Comparison of ENCODE assay signal across 8 cellular contexts in the genomic region with DNA sequence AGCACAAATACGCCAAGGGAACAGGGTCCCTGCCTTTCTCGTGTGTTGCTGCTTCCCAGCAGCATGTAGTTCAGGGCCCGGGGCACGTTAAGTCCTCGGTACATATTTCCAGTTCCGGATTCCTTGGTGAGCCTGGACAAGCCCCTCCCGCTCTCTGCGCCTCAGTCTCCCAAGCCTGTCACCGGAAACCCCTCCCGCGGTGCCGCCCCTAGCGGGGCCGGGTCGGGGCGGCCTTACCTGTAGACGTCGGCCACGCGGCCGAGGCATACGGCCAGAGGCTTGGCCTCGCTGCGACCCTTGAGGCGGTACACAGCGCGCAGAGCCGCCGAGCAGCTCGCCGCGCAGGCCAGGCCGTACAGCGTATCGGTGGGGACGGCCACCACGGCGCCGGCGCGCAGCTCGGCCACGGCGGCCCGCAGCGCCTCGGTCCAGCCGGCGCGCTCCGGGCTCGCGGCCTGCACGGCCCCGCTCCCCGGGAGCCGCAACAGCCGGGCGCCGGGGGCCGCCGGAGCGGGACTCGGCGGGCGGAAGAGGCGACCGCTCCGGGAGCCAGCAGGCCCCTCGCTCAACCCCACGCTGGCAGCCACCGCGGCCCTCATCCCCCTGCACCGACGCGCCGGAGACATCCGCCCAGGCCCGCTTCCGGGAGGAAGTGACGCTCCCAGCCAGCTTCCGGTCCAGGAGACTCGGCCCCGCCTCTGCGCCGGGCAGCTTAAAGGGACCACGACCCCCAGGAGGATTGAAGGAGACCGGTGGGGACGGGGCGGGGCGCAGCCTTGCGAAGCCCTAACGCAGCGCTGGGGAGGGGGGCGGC. TPM values are rescaled to one million over a fixed set of nuclear protein-coding genes. Genes with fewer than 3 reads are reported as not detected.
DNase-seq lines count a peak whose midpoint lies in the region; ATAC-seq and TF ChIP-seq lines count a peak whose summit lies in the region.

Gene C1orf122 (plus strand): TSS at position 236 of the 814 bp plus-strand sequence. CDS start 615 bp downstream, outside the sequence.
A gene with protein sequence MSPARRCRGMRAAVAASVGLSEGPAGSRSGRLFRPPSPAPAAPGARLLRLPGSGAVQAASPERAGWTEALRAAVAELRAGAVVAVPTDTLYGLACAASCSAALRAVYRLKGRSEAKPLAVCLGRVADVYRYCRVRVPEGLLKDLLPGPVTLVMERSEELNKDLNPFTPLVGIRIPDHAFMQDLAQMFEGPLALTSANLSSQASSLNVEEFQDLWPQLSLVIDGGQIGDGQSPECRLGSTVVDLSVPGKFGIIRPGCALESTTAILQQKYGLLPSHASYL (minus strand): TSS at position 654 of the 814 bp plus-strand sequence. CDS start 28 bp downstream, at position 626.

- H3K4me3 ChIP-seq in BE2C (ENCODE audit: low read depth, low read length): peak within 1 kb of the TSS; percentile 84

- peak; percentile 91 for DNase-seq in BE2C
- peak; percentile 93 for DNase-seq in NCI-H69 (lab: John Stamatoyannopoulos, UW)
- DNase-seq in activated CD4-positive, alpha-beta T cell treated with anti-CD3 and anti-CD28 coated beads, Interleukin-2, amount 50 U/mL, for 24 hours (ENCODE audit: low read depth in 1 of 2, low spot score in 1 of 2): peak; percentile 86 to 90
- DNase-seq in dedifferentiated amniotic fluid mesenchymal stem cell (ENCODE audit: extremely low spot score): peak; percentile 91
- peak; percentile 95 for DNase-seq in left lobe of liver (ENCODE audit: low spot score)
- DNase-seq in stimulated activated CD4-positive, alpha-beta T cell treated with anti-CD3 and anti-CD28 coated beads, Interleukin-2, amount 100 ng/mL, for 24 hours: peak; percentile 95 to 96

- peaks cover 37% of the 10 kb centered on the region for H3K36me3 ChIP-seq in BE2C

- no peak for TF ChIP-seq CTCF in BE2C (IDR thresholded peaks at IDR 0.05; ENCODE audit: low read depth, low read length)

- no peaks in the 10 kb centered on the region for H3K9me3 ChIP-seq in BE2C

- ATAC-seq in GM19324 (IDR thresholded peaks at IDR 0.05; ENCODE audit: low FRiP score, unreplicated experiment) (peak; percentile 92), HG03460 (IDR thresholded peaks at IDR 0.05; ENCODE audit: unreplicated experiment) (peak; percentile 85), left lobe of liver (peak; percentile 85)

- no peaks in the 10 kb centered on the region for H3K27me3 ChIP-seq in BE2C

- no peaks in the 10 kb centered on the region for H3K4me1 ChIP-seq in BE2C

RNA-seq across cellular contexts. Expression of gene C1orf122, which starts in this region (rescaled TPM):
- polyA plus RNA-seq in BE2C (2012; ENCODE audit: insufficient read depth, insufficient read length, low read depth): 101 TPM
- 36.1 TPM for total RNA-seq in left lobe of liver

RNA-seq across cellular contexts. Expression of the second gene that starts in this region (rescaled TPM):
- polyA plus RNA-seq in BE2C (2012; ENCODE audit: insufficient read depth, insufficient read length, low read depth): 75.1 TPM
- 4.8 TPM for total RNA-seq in left lobe of liver

Comparison
In these comparisons a context has a peak if more than half of its experiments do, and no peak if none do; other contexts are left out.
1. Peak in every context shown above with its lines: DNase-seq, ATAC-seq and H3K4me3 ChIP-seq.